8 cellular contexts compared by ENCODE assay signal in genomic region chr9:99103909-99104458, GRCh38. TPM values are rescaled to one million over a fixed set of nuclear protein-coding genes. Genes with fewer than 3 reads are reported as not detected.
A peak's percentile ranks its signal among the peaks of the same experiment; 100 is the strongest.
DNase-seq lines count a peak whose midpoint lies in the region; ATAC-seq and TF ChIP-seq lines count a peak whose summit lies in the region.

No MANE protein-coding gene starts in this region.

- DNase-seq in HFF-Myc (ENCODE audit: extremely low read depth, low read depth) = no peak
- peak; percentile 14 for DNase-seq in activated gamma-delta T cell treated with Interleukin-2 at 50 U/mL for 16 hours
- DNase-seq in left cardiac atrium = peak; percentile 31
- no peak for DNase-seq in left lobe of liver (ENCODE audit: low spot score)
- no peak for DNase-seq in amniotic stem cell (lab: John Stamatoyannopoulos, UW)
- no peak for DNase-seq in GM19240 (ENCODE audit: insufficient read length, low spot score)

- H3K36me3 ChIP-seq in rectal smooth muscle tissue (ENCODE audit: control insufficient read depth, insufficient read depth, low read length) = no peaks in the 10 kb centered on the region

- H3K4me3 ChIP-seq in HFF-Myc (replicated peaks; ENCODE audit: low read depth, low read length) (peak overlapping the region; percentile 50), rectal smooth muscle tissue (ENCODE audit: low read length) (peak overlapping the region; percentile 77)

- intact Hi-C loops in left cardiac atrium (cut with DNase I) = no loop called here

- ATAC-seq in left cardiac atrium = peak in 1 of 2 donors; percentile 9
- no peak for ATAC-seq in left lobe of liver
- no peak for ATAC-seq in HG02763 (IDR thresholded peaks at IDR 0.05; ENCODE audit: unreplicated experiment)

- peak overlapping the region; percentile 88 for H3K9ac ChIP-seq in rectal smooth muscle tissue (ENCODE audit: low read length)

- no peak for TF ChIP-seq CTCF in HFF-Myc (IDR thresholded peaks at IDR 0.05; ENCODE audit: low read depth, low read length, missing control alignments)

- H3K4me1 ChIP-seq in rectal smooth muscle tissue (ENCODE audit: control insufficient read depth, insufficient read depth, low read length) = peaks cover 33% of the 10 kb centered on the region

- H3K27ac ChIP-seq in rectal smooth muscle tissue (ENCODE audit: low read depth, low read length) = peak overlapping the region; percentile 96

- H3K27me3 ChIP-seq in rectal smooth muscle tissue (ENCODE audit: control insufficient read depth, insufficient read depth, low read length) = no peaks in the 10 kb centered on the region

RNA-seq across cellular contexts. Expression of gene TGFBR1, which starts 0.9 kb away (rescaled TPM):
- total RNA-seq in left cardiac atrium = 10 to 100 TPM; 17.3 to 27.1 TPM
- total RNA-seq in left lobe of liver = 13.5 TPM

Comparison
In these comparisons a context has a peak if more than half of its experiments do, and no peak if none do; other contexts are left out.
1. DNase-seq: peak in activated gamma-delta T cell treated with Interleukin-2 at 50 U/mL for 16 hours (single experiment) and left cardiac atrium (single experiment); none in HFF-Myc (single experiment), left lobe of liver (single experiment), amniotic stem cell (single experiment) and GM19240 (single experiment).